Comparison of ENCODE assay signal across 24 cellular contexts in genomic region chr3:104281713-104282112, GRCh38.
"Had no signal": no experiment of that assay in that cellular context is flagged by ENCODE, and none has a peak within 500 bp of the region (broad histone marks: within the 10 kb centered on the region; RNA-seq: fewer than 3 reads in every experiment).

No MANE protein-coding gene starts in this region.

- H3K4me1 Mint-ChIP-seq: stimulated activated naive B cell treated with anti-CD40 and anti-IgM and Interleukin-4, amounts not matched to agents 10 μg/mL and 1 μg/mL and 100 μg/mL, for 72 hours had no signal

- H3K4me3 ChIP-seq: hepatocyte, left ventricle myocardium inferior, lung, mucosa of descending colon, psoas muscle, skin epidermis, stomach, thoracic aorta, tibial artery, upper lobe of right lung had no signal

- H3K27ac ChIP-seq: hepatocyte, left ventricle myocardium inferior, parathyroid adenoma, psoas muscle, skin epidermis, stomach, thoracic aorta, tibial artery, upper lobe of right lung had no signal

- H3K4me3 Mint-ChIP-seq: naive thymus-derived CD4-positive, alpha-beta T cell; natural killer cell treated with Interleukin-12 subunit alpha and Interleukin-12 subunit beta and Interleukin-15 and Interleukin-18, amount 100 ng/mL, for 72 hours; stimulated activated naive B cell treated with anti-CD40 and anti-IgM and Interleukin-4, amounts not matched to agents 10 μg/mL and 1 μg/mL and 100 μg/mL, for 72 hours had no signal

- H3K9ac ChIP-seq: parathyroid adenoma had no signal

- H3K79me2 ChIP-seq: hepatocyte, parathyroid adenoma had no signal

- H3K4me2 ChIP-seq: hepatocyte had no signal

- ATAC-seq: mucosa of descending colon; naive thymus-derived CD4-positive, alpha-beta T cell; natural killer cell treated with Interleukin-12 subunit alpha and Interleukin-12 subunit beta and Interleukin-15 and Interleukin-18, amount 100 ng/mL, for 72 hours; psoas muscle; sciatic nerve; stimulated activated naive B cell treated with anti-CD40 and anti-IgM and Interleukin-4, amounts not matched to agents 10 μg/mL and 1 μg/mL and 100 μg/mL, for 72 hours; stimulated activated naive CD8-positive, alpha-beta T cell treated with anti-CD3 and anti-CD28 coated beads, Interleukin-15, Interleukin-2, amounts not matched to agents 100 U/mL and 50 U/mL, for 24 hours; upper lobe of right lung had no signal

- H3K27ac Mint-ChIP-seq: naive thymus-derived CD4-positive, alpha-beta T cell; natural killer cell treated with Interleukin-12 subunit alpha and Interleukin-12 subunit beta and Interleukin-15 and Interleukin-18, amount 100 ng/mL, for 72 hours; stimulated activated naive B cell treated with anti-CD40 and anti-IgM and Interleukin-4, amounts not matched to agents 10 μg/mL and 1 μg/mL and 100 μg/mL, for 72 hours had no signal

- FAIRE-seq: urothelium cell line had no signal

- H3K36me3 ChIP-seq: left ventricle myocardium inferior, stomach, thoracic aorta, upper lobe of right lung had no signal

- H3K4me1 ChIP-seq: left ventricle myocardium inferior, parathyroid adenoma, psoas muscle, stomach, upper lobe of right lung had no signal

- DNase-seq: islet precursor cell; left ventricle myocardium inferior; midbrain; mucosa of descending colon; naive thymus-derived CD4-positive, alpha-beta T cell; psoas muscle; stimulated activated CD4-positive, alpha-beta T cell treated with anti-CD3 and anti-CD28 coated beads, Interleukin-12 subunit alpha, Interleukin-12 subunit beta, amount 100 ng/mL, for 4 hours; stimulated activated CD4-positive, alpha-beta T cell treated with anti-CD3 and anti-CD28 coated beads, Interleukin-15, amount 100 ng/mL, for 24 hours; stimulated activated CD4-positive, alpha-beta T cell treated with anti-CD3 and anti-CD28 coated beads, Interleukin-2, amount 100 ng/mL, for 24 hours; stimulated activated CD4-positive, alpha-beta T cell treated with anti-CD3 and anti-CD28 coated beads, Interleukin-4, amount 100 ng/mL, for 1 hour; stimulated activated naive B cell treated with anti-CD40 and anti-IgM and Interleukin-4, amounts not matched to agents 10 μg/mL and 1 μg/mL and 100 μg/mL, for 72 hours; stimulated activated naive CD8-positive, alpha-beta T cell treated with anti-CD3 and anti-CD28 coated beads, Interleukin-15, Interleukin-2, amounts not matched to agents 100 U/mL and 50 U/mL, for 24 hours; stomach; tibial artery; trophoblast cell; upper lobe of right lung had no signal

- H2AFZ ChIP-seq: hepatocyte, parathyroid adenoma had no signal

- H3K27me3 Mint-ChIP-seq: naive thymus-derived CD4-positive, alpha-beta T cell; natural killer cell treated with Interleukin-12 subunit alpha and Interleukin-12 subunit beta and Interleukin-15 and Interleukin-18, amount 100 ng/mL, for 72 hours; stimulated activated naive B cell treated with anti-CD40 and anti-IgM and Interleukin-4, amounts not matched to agents 10 μg/mL and 1 μg/mL and 100 μg/mL, for 72 hours had no signal

- H3K27me3 ChIP-seq: hepatocyte, stomach, tibial artery, upper lobe of right lung had no signal
